ENCODE assay signal across 1 cellular context in the genomic region with DNA sequence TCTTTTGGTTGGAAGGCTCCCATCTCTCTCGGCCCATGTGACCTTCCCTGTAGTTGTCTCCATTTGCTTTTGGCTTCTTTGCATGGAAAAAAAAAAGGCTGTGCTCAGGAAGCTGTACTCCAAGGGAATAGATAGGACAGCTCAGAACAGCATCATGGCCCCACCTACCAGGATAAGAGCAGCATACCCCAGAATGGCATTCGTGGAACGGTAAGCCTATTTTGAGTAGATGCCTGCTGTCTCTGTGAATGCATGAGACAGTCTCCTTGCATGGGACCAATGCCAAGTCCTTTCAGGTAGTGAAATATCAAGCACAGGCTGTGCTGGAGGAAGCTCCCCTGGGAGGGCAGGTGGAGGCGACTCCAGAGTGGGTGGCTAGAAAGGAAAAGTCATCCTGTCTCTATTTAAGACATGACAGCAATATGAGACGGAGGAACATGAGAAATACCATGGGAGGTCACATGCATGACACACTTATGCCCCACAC.
TF ChIP-seq lines count a peak whose summit lies in the region.

No MANE protein-coding gene starts in this region.

TF ChIP-seq in H1, 55 proteins besides CTCF, POLR2A, EP300 and RAD21 (continued from another document):
- TF ChIP-seq SAP30 (IDR thresholded peaks at IDR 0.05; ENCODE audit: insufficient read depth, insufficient replicate concordance, low read length) (no peak), TAF1 (IDR thresholded peaks at IDR 0.05; ENCODE audit: low read depth, low read length) (no peak), POU5F1 (IDR thresholded peaks at IDR 0.05; ENCODE audit: low read depth, low read length) (no peak), TCF12 (IDR thresholded peaks at IDR 0.05; ENCODE audit: low read depth, low read length) (no peak), SP1 (IDR thresholded peaks at IDR 0.05; ENCODE audit: low read depth, low read length) (no peak), YY1 (IDR thresholded peaks at IDR 0.05; ENCODE audit: low read depth, low read length) (no peak), CBX8 (IDR thresholded peaks at IDR 0.05; ENCODE audit: borderline replicate concordance, low read depth, low read length) (no peak), BCL11A (IDR thresholded peaks at IDR 0.05; ENCODE audit: low read depth in 2 of 2, low read length in 2 of 2) (no peak), PHF8 (conservative IDR thresholded peaks at IDR 0.05; ENCODE audit: low read depth, low read length) (no peak)
